In genomic region chr3:39405687-39406367, GRCh38 we compare ENCODE assay signal across 8 cellular contexts. TPM values are rescaled to one million over a fixed set of nuclear protein-coding genes. Genes with fewer than 3 reads are reported as not detected.
DNase-seq lines count a peak whose midpoint lies in the region; ATAC-seq and TF ChIP-seq lines count a peak whose summit lies in the region.

No MANE protein-coding gene starts in this region.

- H3K4me3 Mint-ChIP-seq in HFFc6 = peak overlapping the region; percentile 97
- peak overlapping the region; percentile 83 for H3K4me3 Mint-ChIP-seq in activated T-helper 17 cell treated with anti-CD3 and anti-CD28 coated beads, Interleukin-2, amount 50 U/mL, for 72 hours
- peak overlapping the region; percentile 83 for H3K4me3 Mint-ChIP-seq in stimulated activated effector memory CD8-positive, alpha-beta T cell treated with anti-CD3 and anti-CD28 coated beads, Interleukin-12 subunit alpha, Interleukin-12 subunit beta, amount 100 ng/mL, for 72 hours

- H3K4me3 ChIP-seq in iPS-15b (ENCODE audit: low read depth, low read length) (peak overlapping the region; percentile 56), mucosa of descending colon (no peak overlapping the region)

- H3K27ac Mint-ChIP-seq in HFFc6 = peak overlapping the region; percentile 97
- peak overlapping the region; percentile 92 for H3K27ac Mint-ChIP-seq in activated T-helper 17 cell treated with anti-CD3 and anti-CD28 coated beads, Interleukin-2, amount 50 U/mL, for 72 hours
- H3K27ac Mint-ChIP-seq in stimulated activated effector memory CD8-positive, alpha-beta T cell treated with anti-CD3 and anti-CD28 coated beads, Interleukin-12 subunit alpha, Interleukin-12 subunit beta, amount 100 ng/mL, for 72 hours = peak overlapping the region; percentile 99

- no peak for ATAC-seq in activated T-helper 17 cell treated with anti-CD3 and anti-CD28 coated beads, Interleukin-2, amount 50 U/mL, for 72 hours (replicated peaks)
- ATAC-seq in stimulated activated effector memory CD8-positive, alpha-beta T cell treated with anti-CD3 and anti-CD28 coated beads, Interleukin-12 subunit alpha, Interleukin-12 subunit beta, amount 100 ng/mL, for 72 hours = no peak
- ATAC-seq in mucosa of descending colon (no peak), HG02870 (IDR thresholded peaks at IDR 0.05; ENCODE audit: unreplicated experiment) (no peak)

- peak overlapping the region; percentile 99 for H3K9ac ChIP-seq in iPS-15b (ENCODE audit: low read depth, low read length)

- intact Hi-C loops in mucosa of descending colon (cut with DNase I, micrococcal nuclease) = no loop called here

- peaks cover 38% of the 10 kb centered on the region for H3K36me3 Mint-ChIP-seq in HFFc6 (ENCODE audit: low read depth)
- peaks cover 51% of the 10 kb centered on the region for H3K36me3 Mint-ChIP-seq in activated T-helper 17 cell treated with anti-CD3 and anti-CD28 coated beads, Interleukin-2, amount 50 U/mL, for 72 hours (ENCODE audit: low read depth)
- H3K36me3 Mint-ChIP-seq in stimulated activated effector memory CD8-positive, alpha-beta T cell treated with anti-CD3 and anti-CD28 coated beads, Interleukin-12 subunit alpha, Interleukin-12 subunit beta, amount 100 ng/mL, for 72 hours = peaks cover 62% of the 10 kb centered on the region

- H3K9me3 ChIP-seq in iPS-15b (ENCODE audit: control insufficient read depth, insufficient read depth, low read length) = no peaks in the 10 kb centered on the region
- H3K9me3 ChIP-seq in mucosa of descending colon = no peaks in the 10 kb centered on the region

- H3K4me1 Mint-ChIP-seq in HFFc6 (ENCODE audit: low read depth) = peaks cover 44% of the 10 kb centered on the region
- peaks cover 7% of the 10 kb centered on the region for H3K4me1 Mint-ChIP-seq in activated T-helper 17 cell treated with anti-CD3 and anti-CD28 coated beads, Interleukin-2, amount 50 U/mL, for 72 hours
- H3K4me1 Mint-ChIP-seq in stimulated activated effector memory CD8-positive, alpha-beta T cell treated with anti-CD3 and anti-CD28 coated beads, Interleukin-12 subunit alpha, Interleukin-12 subunit beta, amount 100 ng/mL, for 72 hours = peaks cover 40% of the 10 kb centered on the region

- DNase-seq in HFFc6 (no peak), GM19238 (ENCODE audit: insufficient read length, low spot score) (no peak), mucosa of descending colon (no peak), NOMO-1 (lab: John Stamatoyannopoulos, UW; ENCODE audit: unreplicated experiment in 2 of 2) (no peak)
- no peak for DNase-seq in stimulated activated effector memory CD8-positive, alpha-beta T cell treated with anti-CD3 and anti-CD28 coated beads, Interleukin-12 subunit alpha, Interleukin-12 subunit beta, amount 100 ng/mL, for 72 hours (ENCODE audit: low spot score in 2 of 2)

- H3K36me3 ChIP-seq in iPS-15b (ENCODE audit: control insufficient read depth, insufficient read depth, low read length) (peaks cover 32% of the 10 kb centered on the region), mucosa of descending colon (ENCODE audit: low read depth) (no peaks in the 10 kb centered on the region)

- H3K9me3 Mint-ChIP-seq in HFFc6 = no peaks in the 10 kb centered on the region
- H3K9me3 Mint-ChIP-seq in activated T-helper 17 cell treated with anti-CD3 and anti-CD28 coated beads, Interleukin-2, amount 50 U/mL, for 72 hours = no peaks in the 10 kb centered on the region
- H3K9me3 Mint-ChIP-seq in stimulated activated effector memory CD8-positive, alpha-beta T cell treated with anti-CD3 and anti-CD28 coated beads, Interleukin-12 subunit alpha, Interleukin-12 subunit beta, amount 100 ng/mL, for 72 hours = no peaks in the 10 kb centered on the region

- H3K27me3 ChIP-seq in iPS-15b (ENCODE audit: control insufficient read depth, insufficient read depth, low read length) = no peaks in the 10 kb centered on the region

- TF ChIP-seq CTCF in HFFc6 (IDR thresholded peaks at IDR 0.05) = no peak
- no peak for TF ChIP-seq CTCF in mucosa of descending colon (IDR thresholded peaks at IDR 0.05)

- peaks cover 7% of the 10 kb centered on the region for H3K4me1 ChIP-seq in iPS-15b (ENCODE audit: control insufficient read depth, insufficient read depth, low read length)
- H3K4me1 ChIP-seq in mucosa of descending colon (ENCODE audit: low read depth) = peaks cover 17% of the 10 kb centered on the region

- H3K27me3 Mint-ChIP-seq in HFFc6 (ENCODE audit: insufficient read depth) = peaks cover 3% of the 10 kb centered on the region
- H3K27me3 Mint-ChIP-seq in activated T-helper 17 cell treated with anti-CD3 and anti-CD28 coated beads, Interleukin-2, amount 50 U/mL, for 72 hours = no peaks in the 10 kb centered on the region

RNA-seq across cellular contexts. Expression of gene RPSA, which starts 0.7 kb away (rescaled TPM):
- 1,000 to 10,000 TPM; 1,595 to 1,900 (median 1,723) TPM for total RNA-seq in HFFc6 (2021; fragmentation: NEBNext Ultra II Directional; extraction: Animal tissue kit (Norgen Biotek cat#: 25700))
- 1,000 to 10,000 TPM; 2,603 to 2,924 TPM for total RNA-seq in activated T-helper 17 cell treated with anti-CD3 and anti-CD28 coated beads, Interleukin-2, amount 50 U/mL, for 72 hours
- total RNA-seq in mucosa of descending colon = 1,000 to 10,000 TPM in 1 of 3 donors, 100 to 1,000 TPM in 2; 692 to 1,050 (median 908) TPM

RNA-seq across cellular contexts. Expression of gene SLC25A38, which starts 22.7 kb away (rescaled TPM):
- total RNA-seq in HFFc6 (2021; fragmentation: NEBNext Ultra II Directional; extraction: Animal tissue kit (Norgen Biotek cat#: 25700)) = 10 to 100 TPM; 24.8 to 32.4 (median 27.9) TPM
- total RNA-seq in activated T-helper 17 cell treated with anti-CD3 and anti-CD28 coated beads, Interleukin-2, amount 50 U/mL, for 72 hours = 10 to 100 TPM; 21.3 to 38.2 TPM
- total RNA-seq in mucosa of descending colon = 10 to 100 TPM; 29.3 to 35.3 (median 34.4) TPM
